In the genomic region with DNA sequence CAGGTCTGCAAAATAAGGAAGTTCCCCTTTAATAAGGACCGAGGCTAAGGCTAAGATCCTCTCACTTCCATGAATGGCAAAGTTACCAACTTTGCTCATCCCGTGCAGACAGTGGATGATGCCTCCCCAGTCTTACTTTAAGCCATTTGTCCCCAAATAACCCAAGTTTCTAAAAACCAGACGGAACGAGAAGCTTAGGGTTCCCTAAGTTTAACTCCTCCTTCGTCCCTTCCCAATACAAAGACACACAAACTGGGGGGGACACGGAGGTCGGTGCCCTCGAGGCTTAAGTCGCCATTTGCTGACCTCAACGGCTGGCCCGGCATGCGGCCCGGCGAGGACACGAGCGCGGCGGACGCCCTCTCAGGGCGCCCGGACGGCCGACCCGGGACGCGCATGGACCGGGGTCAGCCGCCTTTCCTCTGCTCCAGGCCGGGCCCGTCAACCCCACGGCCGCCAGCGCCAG, we compare ENCODE assay signal across 8 cellular contexts. TPM values are rescaled to one million over a fixed set of nuclear protein-coding genes. Genes with fewer than 3 reads are reported as not detected.
A peak's percentile ranks its signal among the peaks of the same experiment; 100 is the strongest.
DNase-seq lines count a peak whose midpoint lies in the region; ATAC-seq lines count a peak whose summit lies in the region.

No MANE protein-coding gene starts in this region.

- peak; percentile 62 for DNase-seq in Daoy (ENCODE audit: low read depth)
- peak; percentile 68 for DNase-seq in SK-N-DZ (ENCODE audit: low spot score)
- DNase-seq in central memory CD4-positive, alpha-beta T cell = peak; percentile 3
- peak; percentile 41 for DNase-seq in kidney glomerular epithelial cell (lab: John Stamatoyannopoulos, UW)
- DNase-seq in stimulated activated CD8-positive, alpha-beta memory T cell treated with anti-CD3 and anti-CD28 coated beads, Interleukin-4, amount 100 ng/mL, for 48 hours = peak; percentile 41
- no peak for DNase-seq in NCI-H2107 (lab: John Stamatoyannopoulos, UW)

- peak; percentile 25 for ATAC-seq in GM21423 (IDR thresholded peaks at IDR 0.05; ENCODE audit: unreplicated experiment)
- peak; percentile 2 for ATAC-seq in HG03575 (IDR thresholded peaks at IDR 0.05; ENCODE audit: extremely low read depth, insufficient number of reproducible peaks, low FRiP score, unreplicated experiment)

RNA-seq across cellular contexts. Expression of a gene that starts 0.5 kb away (rescaled TPM):
- 6.6 and 7.3 TPM in 2 replicates for total RNA-seq in Daoy (2014; rRNA removed; shearing (Covaris generic))
- polyA plus RNA-seq in SK-N-DZ (2014; cell fraction: cytosol; rRNA removed) = 8.2 and 9.3 TPM in 2 replicates
- 8.1 and 8.7 TPM in 2 replicates for polyA plus RNA-seq in SK-N-DZ (2014; cell fraction: nucleus; rRNA removed)
